1 cellular context compared by ENCODE assay signal in genomic region chr19:984165-984967, GRCh38.
TF ChIP-seq lines count a peak whose summit lies in the region.

Gene WDR18, plus strand, starts transcription at chr19:984345. Its CDS starts 9 bp downstream, at chr19:984354.

TF ChIP-seq in GM12878, 131 proteins besides CTCF, POLR2A, EP300 and RAD21 (continued from another document):
- TF ChIP-seq CEBPZ (IDR thresholded peaks at IDR 0.05; ENCODE audit: low read depth, low read length) (no peak), RAD51 (IDR thresholded peaks at IDR 0.05) (no peak), HDAC2 (IDR thresholded peaks at IDR 0.05) (no peak), MEF2B (IDR thresholded peaks at IDR 0.05; ENCODE audit: partially characterized antibody, poor library complexity, severe bottlenecking) (peak; percentile 36), KAT2A (conservative IDR thresholded peaks at IDR 0.05; ENCODE audit: control insufficient read depth, low read depth, low read length) (no peak)
